In the genomic region with DNA sequence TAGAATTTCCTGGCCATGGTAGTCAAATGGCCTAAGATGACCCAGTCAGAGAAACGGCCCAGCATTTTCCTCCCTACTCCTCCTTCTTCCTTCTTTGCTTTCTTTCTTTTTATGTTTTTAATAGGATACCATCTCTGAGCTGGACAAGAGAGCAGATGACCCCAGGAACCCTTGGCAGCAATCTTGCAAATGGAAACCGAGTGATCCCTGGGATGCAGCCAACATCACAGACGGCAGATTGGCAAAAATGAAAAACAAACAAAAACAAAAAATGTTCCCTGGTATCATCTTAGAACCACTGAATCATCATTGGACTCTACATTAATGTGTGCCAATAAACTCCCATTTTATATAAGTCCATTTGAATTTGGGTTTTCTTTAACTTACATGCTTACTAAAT, we compare ENCODE assay signal across 1 cellular context.
TF ChIP-seq lines count a peak whose summit lies in the region.

No MANE protein-coding gene starts in this region.

TF ChIP-seq in HepG2, 621 proteins besides CTCF, POLR2A, EP300 and RAD21 (continued from another document):
- TF ChIP-seq, protein P1, sequence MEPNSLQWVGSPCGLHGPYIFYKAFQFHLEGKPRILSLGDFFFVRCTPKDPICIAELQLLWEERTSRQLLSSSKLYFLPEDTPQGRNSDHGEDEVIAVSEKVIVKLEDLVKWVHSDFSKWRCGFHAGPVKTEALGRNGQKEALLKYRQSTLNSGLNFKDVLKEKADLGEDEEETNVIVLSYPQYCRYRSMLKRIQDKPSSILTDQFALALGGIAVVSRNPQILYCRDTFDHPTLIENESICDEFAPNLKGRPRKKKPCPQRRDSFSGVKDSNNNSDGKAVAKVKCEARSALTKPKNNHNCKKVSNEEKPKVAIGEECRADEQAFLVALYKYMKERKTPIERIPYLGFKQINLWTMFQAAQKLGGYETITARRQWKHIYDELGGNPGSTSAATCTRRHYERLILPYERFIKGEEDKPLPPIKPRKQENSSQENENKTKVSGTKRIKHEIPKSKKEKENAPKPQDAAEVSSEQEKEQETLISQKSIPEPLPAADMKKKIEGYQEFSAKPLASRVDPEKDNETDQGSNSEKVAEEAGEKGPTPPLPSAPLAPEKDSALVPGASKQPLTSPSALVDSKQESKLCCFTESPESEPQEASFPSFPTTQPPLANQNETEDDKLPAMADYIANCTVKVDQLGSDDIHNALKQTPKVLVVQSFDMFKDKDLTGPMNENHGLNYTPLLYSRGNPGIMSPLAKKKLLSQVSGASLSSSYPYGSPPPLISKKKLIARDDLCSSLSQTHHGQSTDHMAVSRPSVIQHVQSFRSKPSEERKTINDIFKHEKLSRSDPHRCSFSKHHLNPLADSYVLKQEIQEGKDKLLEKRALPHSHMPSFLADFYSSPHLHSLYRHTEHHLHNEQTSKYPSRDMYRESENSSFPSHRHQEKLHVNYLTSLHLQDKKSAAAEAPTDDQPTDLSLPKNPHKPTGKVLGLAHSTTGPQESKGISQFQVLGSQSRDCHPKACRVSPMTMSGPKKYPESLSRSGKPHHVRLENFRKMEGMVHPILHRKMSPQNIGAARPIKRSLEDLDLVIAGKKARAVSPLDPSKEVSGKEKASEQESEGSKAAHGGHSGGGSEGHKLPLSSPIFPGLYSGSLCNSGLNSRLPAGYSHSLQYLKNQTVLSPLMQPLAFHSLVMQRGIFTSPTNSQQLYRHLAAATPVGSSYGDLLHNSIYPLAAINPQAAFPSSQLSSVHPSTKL (CRISPR knock-in tag; IDR thresholded peaks at IDR 0.05), result no peak
- no peak for TF ChIP-seq CEBPB (IDR thresholded peaks at IDR 0.05; ENCODE audit: borderline replicate concordance, low read depth, low read length)
- no peak for TF ChIP-seq ZNF550 (CRISPR knock-in tag; IDR thresholded peaks at IDR 0.05; ENCODE audit: borderline replicate concordance)
- no peak for TF ChIP-seq KAT7 (CRISPR knock-in tag; IDR thresholded peaks at IDR 0.05; ENCODE audit: borderline replicate concordance)
- TF ChIP-seq ZNF775 (CRISPR knock-in tag; IDR thresholded peaks at IDR 0.05; ENCODE audit: borderline replicate concordance), result no peak
- no peak for TF ChIP-seq ZNF260 (CRISPR knock-in tag; IDR thresholded peaks at IDR 0.05; ENCODE audit: borderline replicate concordance, low read depth)
- TF ChIP-seq ZNF737 (CRISPR knock-in tag; IDR thresholded peaks at IDR 0.05; ENCODE audit: borderline replicate concordance), result no peak
- TF ChIP-seq, protein P2, sequence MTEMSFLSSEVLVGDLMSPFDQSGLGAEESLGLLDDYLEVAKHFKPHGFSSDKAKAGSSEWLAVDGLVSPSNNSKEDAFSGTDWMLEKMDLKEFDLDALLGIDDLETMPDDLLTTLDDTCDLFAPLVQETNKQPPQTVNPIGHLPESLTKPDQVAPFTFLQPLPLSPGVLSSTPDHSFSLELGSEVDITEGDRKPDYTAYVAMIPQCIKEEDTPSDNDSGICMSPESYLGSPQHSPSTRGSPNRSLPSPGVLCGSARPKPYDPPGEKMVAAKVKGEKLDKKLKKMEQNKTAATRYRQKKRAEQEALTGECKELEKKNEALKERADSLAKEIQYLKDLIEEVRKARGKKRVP (CRISPR knock-in tag; IDR thresholded peaks at IDR 0.05), result no peak
- TF ChIP-seq, protein P3, sequence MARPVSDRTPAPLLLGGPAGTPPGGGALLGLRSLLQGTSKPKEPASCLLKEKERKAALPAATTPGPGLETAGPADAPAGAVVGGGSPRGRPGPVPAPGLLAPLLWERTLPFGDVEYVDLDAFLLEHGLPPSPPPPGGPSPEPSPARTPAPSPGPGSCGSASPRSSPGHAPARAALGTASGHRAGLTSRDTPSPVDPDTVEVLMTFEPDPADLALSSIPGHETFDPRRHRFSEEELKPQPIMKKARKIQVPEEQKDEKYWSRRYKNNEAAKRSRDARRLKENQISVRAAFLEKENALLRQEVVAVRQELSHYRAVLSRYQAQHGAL (CRISPR knock-in tag; IDR thresholded peaks at IDR 0.05; ENCODE audit: not compliant biosample characterization), result no peak
- TF ChIP-seq PRMT3 (CRISPR knock-in tag; IDR thresholded peaks at IDR 0.05; ENCODE audit: borderline replicate concordance, low read depth), result no peak
- no peak for TF ChIP-seq SP1 (IDR thresholded peaks at IDR 0.05)
- TF ChIP-seq SP1 (CRISPR knock-in tag; IDR thresholded peaks at IDR 0.05), result no peak
